In the genomic region with DNA sequence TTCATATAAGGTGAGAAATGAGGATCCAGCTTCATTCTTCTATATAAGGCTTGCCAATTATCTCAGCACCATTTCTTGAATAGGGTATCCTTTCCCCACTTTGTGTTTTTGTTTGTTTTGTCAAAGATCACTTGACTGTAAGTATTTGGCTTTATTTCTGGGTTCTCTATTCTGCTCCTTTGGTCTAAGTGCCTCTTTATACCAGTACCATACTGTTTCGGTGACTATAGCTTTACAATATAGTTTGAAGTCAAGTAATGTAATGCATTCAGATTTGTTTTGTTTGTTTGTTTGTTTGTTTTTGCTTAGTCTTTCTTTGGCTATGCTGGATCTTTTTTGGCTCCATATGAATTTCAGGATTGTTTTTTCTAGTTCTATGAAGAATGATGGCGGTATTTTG, we compare ENCODE assay signal across 8 cellular contexts.
"Had no signal": no experiment of that assay in that cellular context is flagged by ENCODE, and none has a peak within 500 bp of the region (broad histone marks: within the 10 kb centered on the region; RNA-seq: fewer than 3 reads in every experiment).

No MANE protein-coding gene starts in this region.

- H3K4me3 ChIP-seq: GM12878 had no signal

- FAIRE-seq: G401.6, GM12878, GM12891, GM12892, GM18507, GM19239 had no signal

- DNase-seq: GDM1, GF-D8 had no signal

- ATAC-seq: GM12878 had no signal
